16 cellular contexts compared by ENCODE assay signal in the genomic region with DNA sequence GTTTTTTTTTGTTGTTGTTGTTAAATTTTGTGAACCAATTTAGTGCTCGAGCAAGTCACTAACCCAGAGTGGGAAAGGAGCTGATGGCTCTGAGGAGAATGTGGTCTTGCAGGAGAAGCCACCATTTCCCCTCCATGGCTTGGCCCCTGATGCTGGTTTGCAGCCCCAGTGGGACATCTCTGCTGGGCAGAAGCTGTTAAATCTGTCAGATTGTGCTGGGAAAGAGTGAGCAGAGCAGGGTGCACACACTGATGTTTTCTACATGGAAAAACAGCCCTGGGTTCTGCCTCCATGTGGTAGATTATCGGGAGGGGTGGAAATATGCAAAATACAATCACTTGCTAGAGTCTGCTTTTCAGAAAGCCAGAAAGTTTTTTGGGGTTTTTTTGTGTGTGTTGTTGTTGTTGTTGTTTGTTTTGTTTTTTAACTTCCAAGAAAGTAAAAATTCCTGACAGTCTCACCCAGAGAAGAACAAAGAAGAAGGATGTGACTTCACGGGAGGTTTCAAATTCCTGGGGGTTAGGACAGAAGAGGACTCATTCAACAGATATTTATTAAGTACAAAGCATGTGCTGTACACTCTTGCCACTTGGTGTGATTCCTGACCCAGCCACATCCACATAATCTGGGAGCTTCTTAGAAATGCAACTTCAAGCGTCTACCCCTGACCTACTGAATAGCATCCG.
A peak's percentile ranks its signal among the peaks of the same experiment; 100 is the strongest.
DNase-seq lines count a peak whose midpoint lies in the region; ATAC-seq, FAIRE-seq and TF ChIP-seq lines count a peak whose summit lies in the region.
"Had no signal": no experiment of that assay in that cellular context is flagged by ENCODE, and none has a peak within 500 bp of the region (broad histone marks: within the 10 kb centered on the region; RNA-seq: fewer than 3 reads in every experiment).

No MANE protein-coding gene starts in this region.

- 65% methylated on average over 5 of the region's 5 CpGs for WGBS in esophagus muscularis mucosa
- no CpG with 5 or more reads among the region's 5 CpGs for WGBS in neuronal stem cell (ENCODE audit: extremely low coverage in 2 of 2, insufficient read length in 2 of 2, insufficient replicate concordance in 1 of 2), 2 donors

- H4K8ac ChIP-seq in neuronal stem cell (ENCODE audit: low read depth, low read length), result no peak overlapping the region

- CTCF ChIA-PET in RWPE1 (lab: Yijun Ruan, JAX), result interaction anchor here (0.6 to 0.8 kb wide), 3 partner anchors 37 to 409 kb away, joined by 3 to 5 read pairs (median 4); no protein-coding TSS in a partner anchor

- H3K18ac ChIP-seq in neuronal stem cell (ENCODE audit: low read length), result peak overlapping the region; percentile 70

- H2AFZ ChIP-seq in neuronal stem cell (ENCODE audit: low read length), result peak overlapping the region; percentile 62

- H2AK5ac ChIP-seq in neuronal stem cell (ENCODE audit: low read depth, low read length), result no peak overlapping the region

- H2BK12ac ChIP-seq in neuronal stem cell (ENCODE audit: low read length), result no peak overlapping the region

- H3K9me3 ChIP-seq in esophagus muscularis mucosa (no peaks in the 10 kb centered on the region), neuronal stem cell (replicated peaks in 1 of 2; ENCODE audit: control insufficient read depth in 2 of 2, insufficient read depth in 1 of 2, low read depth in 1 of 2, low read length in 2 of 2) (no peaks in the 10 kb centered on the region)
- H3K9me3 ChIP-seq: right lobe of liver had no signal

- no peak for TF ChIP-seq EP300 in esophagus muscularis mucosa (IDR thresholded peaks at IDR 0.05)

- TF ChIP-seq CTCF in RWPE1 (conservative IDR thresholded peaks at IDR 0.05; ENCODE audit: low read depth) (no peak), esophagus muscularis mucosa (IDR thresholded peaks at IDR 0.05) (no peak)

- no peaks in the 10 kb centered on the region for H3K79me1 ChIP-seq in neuronal stem cell (ENCODE audit: low read depth, low read length)

- H2BK15ac ChIP-seq in neuronal stem cell (ENCODE audit: low read length), result no peak overlapping the region

- H3K14ac ChIP-seq in neuronal stem cell (ENCODE audit: low read length), result no peak overlapping the region

- H3K9ac ChIP-seq in neuronal stem cell (ENCODE audit: low read depth, low read length, poor library complexity), result no peak overlapping the region

- H3K27ac ChIP-seq in RWPE1 (no peak overlapping the region), esophagus muscularis mucosa (replicated peaks in 1 of 4) (no peak overlapping the region), neuronal stem cell (replicated peaks; ENCODE audit: low read length) (no peak overlapping the region)
- H3K27ac ChIP-seq: right lobe of liver, tibial nerve had no signal

- H3K36me3 ChIP-seq in esophagus muscularis mucosa (no peaks in the 10 kb centered on the region), neuronal stem cell (replicated peaks in 1 of 2; ENCODE audit: control insufficient read depth in 2 of 2, insufficient read depth in 2 of 2, low read length in 2 of 2) (no peaks in the 10 kb centered on the region)
- H3K36me3 ChIP-seq: right lobe of liver, tibial nerve had no signal

- H3K23ac ChIP-seq in neuronal stem cell (ENCODE audit: low read depth, low read length, poor library complexity), result no peak overlapping the region

- H2BK120ac ChIP-seq in neuronal stem cell (ENCODE audit: low read depth, low read length), result no peak overlapping the region

- no peak for FAIRE-seq in frontal cortex (lab: Jason Lieb, UNC)

- H3K4me1 ChIP-seq in esophagus muscularis mucosa (no peaks in the 10 kb centered on the region), neuronal stem cell (ENCODE audit: control insufficient read depth in 2 of 2, insufficient read depth in 1 of 2, low read depth in 1 of 2, low read length in 2 of 2) (peaks cover 3 to 12% of the 10 kb centered on the region in 2 donors)
- H3K4me1 ChIP-seq: right lobe of liver, tibial nerve had no signal

- no peak overlapping the region for H3K4me3 ChIP-seq in esophagus muscularis mucosa
- H3K4me3 ChIP-seq in neuronal stem cell (ENCODE audit: low read length in 2 of 2), result no peak overlapping the region
- H3K4me3 ChIP-seq: right lobe of liver, tibial nerve had no signal

- ATAC-seq in left ventricle myocardium superior, result no peak
- ATAC-seq: activated naive CD4-positive, alpha-beta T cell treated with anti-CD3 and anti-CD28 coated beads, Interleukin-2, amount 50 U/mL, for 72 hours; right lobe of liver had no signal

- peak; percentile 32 for DNase-seq in H4 (ENCODE audit: low spot score)
- DNase-seq in RWPE1 (ENCODE audit: low spot score), result peak; percentile 29
- peak; percentile 66 for DNase-seq in esophagus muscularis mucosa (ENCODE audit: extremely low spot score)
- no peak for DNase-seq in neuronal stem cell (ENCODE audit: low spot score)
- no peak for DNase-seq in retina
- no peak for DNase-seq in left ventricle myocardium superior
- DNase-seq in frontal cortex (ENCODE audit: low spot score in 2 of 2), result no peak
- DNase-seq in NCI-H2171 (lab: John Stamatoyannopoulos, UW), result no peak
- DNase-seq: activated CD4-positive, alpha-beta T cell treated with anti-CD3 and anti-CD28 coated beads for 1 hour; cerebellar nuclear complex; NCI-H1436; right lobe of liver; stimulated activated CD4-positive, alpha-beta T cell treated with anti-CD3 and anti-CD28 coated beads, Interleukin-4, amount 100 ng/mL, for 1 hour; T-helper 2 cell had no signal

- H3K4me2 ChIP-seq in neuronal stem cell (ENCODE audit: insufficient read depth, low read length, poor library complexity, severe bottlenecking), result no peak overlapping the region

- intact Hi-C loops in esophagus muscularis mucosa (cut with DNase I), result no loop called here
- intact Hi-C loops in left ventricle myocardium superior (cut with micrococcal nuclease), result no loop called here

- TF ChIP-seq POLR2A in esophagus muscularis mucosa (IDR thresholded peaks at IDR 0.05; ENCODE audit: low read depth), result no peak

- POLR2A ChIA-PET in RWPE1 (lab: Yijun Ruan, JAX; ENCODE audit: low non-redundant PET), result no interaction called here

- no peak overlapping the region for H2BK5ac ChIP-seq in neuronal stem cell (ENCODE audit: low read length)

- no peak overlapping the region for H4K91ac ChIP-seq in neuronal stem cell (ENCODE audit: low read depth, low read length, poor library complexity)

- no peak overlapping the region for H3K4ac ChIP-seq in neuronal stem cell (ENCODE audit: low read length)

- H3K27me3 ChIP-seq in esophagus muscularis mucosa (peaks cover 0 to 27% (median 0%) of the 10 kb centered on the region in 4 donors), neuronal stem cell (ENCODE audit: control insufficient read depth in 3 of 3, insufficient read depth in 3 of 3, low read depth in 1 of 3, low read length in 3 of 3) (peaks cover 0 to under 1% (median 0%) of the 10 kb centered on the region in 3 experiments)
- H3K27me3 ChIP-seq: right lobe of liver had no signal

Comparison
In these comparisons a context has a peak if more than half of its experiments do, and no peak if none do; other contexts are left out.
1. DNase-seq: peak in H4 (single experiment), RWPE1 (single experiment) and esophagus muscularis mucosa (single experiment); none in neuronal stem cell (single experiment), retina (single experiment), left ventricle myocardium superior (single experiment), frontal cortex (0 of 2) and NCI-H2171 (single experiment).